ENCODE assay signal across 1 cellular context in the genomic region with DNA sequence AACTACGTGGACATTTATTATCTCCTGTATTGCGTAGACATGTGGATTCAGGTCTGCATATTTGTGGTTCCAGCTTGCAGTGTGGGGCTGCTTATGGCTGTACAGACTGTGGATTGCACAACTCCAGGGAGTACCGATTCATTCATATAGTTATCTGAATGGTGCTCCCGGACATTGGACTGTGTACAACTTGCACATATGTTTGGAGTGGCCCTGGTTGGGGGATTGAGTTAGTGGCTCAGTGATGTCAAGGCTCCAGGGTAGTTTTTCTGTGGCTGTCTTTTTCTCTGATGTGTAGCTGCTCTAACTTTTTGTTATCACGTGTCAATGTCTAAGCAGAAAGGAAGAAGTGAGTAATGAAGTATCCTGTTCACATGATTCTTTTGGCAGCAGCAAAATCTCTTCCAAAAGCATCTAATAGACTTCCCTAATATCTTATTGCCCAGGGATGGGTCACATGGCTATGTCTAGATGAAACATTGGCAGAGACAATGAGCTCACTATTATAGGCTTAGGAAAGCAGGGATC.
TF ChIP-seq lines count a peak whose summit lies in the region.

No MANE protein-coding gene starts in this region.

TF ChIP-seq in HepG2, 621 proteins besides CTCF, POLR2A, EP300 and RAD21 (continued from another document and continues in another):
- TF ChIP-seq ZBTB4 (CRISPR knock-in tag; IDR thresholded peaks at IDR 0.05; ENCODE audit: borderline replicate concordance) (no peak), CEBPB (IDR thresholded peaks at IDR 0.05; ENCODE audit: borderline replicate concordance, low read depth, low read length) (peak; percentile 99), CREM (IDR thresholded peaks at IDR 0.05) (peak; percentile 75; the same call in 1 of the 2 replicates), CREM (CRISPR knock-in tag; IDR thresholded peaks at IDR 0.05) (no peak), TCF7L2 (IDR thresholded peaks at IDR 0.05; ENCODE audit: low read depth, low read length) (no peak), NRL (CRISPR knock-in tag; IDR thresholded peaks at IDR 0.05; ENCODE audit: borderline replicate concordance) (no peak), EHMT2 (IDR thresholded peaks at IDR 0.05; ENCODE audit: borderline replicate concordance, low read depth, low read length) (no peak; the same call in 1 of the 2 replicates), RELA (CRISPR knock-in tag; IDR thresholded peaks at IDR 0.05) (no peak), ZHX2 (IDR thresholded peaks at IDR 0.05; ENCODE audit: low read depth) (0 out of 2 replicates have a peak, but pooled peaks have one; percentile 50), ZHX2 (CRISPR knock-in tag; IDR thresholded peaks at IDR 0.05; ENCODE audit: borderline replicate concordance) (no peak), XRCC5 (optimal IDR thresholded peaks at IDR 0.05; ENCODE audit: low read length) (peak; percentile 66), ZNF768 (CRISPR knock-in tag; IDR thresholded peaks at IDR 0.05) (no peak), YEATS4 (CRISPR knock-in tag; IDR thresholded peaks at IDR 0.05; ENCODE audit: borderline replicate concordance) (peak; percentile 55; the same call in 1 of the 2 replicates), NFYB (CRISPR knock-in tag; IDR thresholded peaks at IDR 0.05) (peak; percentile 23; the same call in 1 of the 2 replicates), TFE3 (CRISPR knock-in tag; IDR thresholded peaks at IDR 0.05) (peak; percentile 39; the same call in 1 of the 2 replicates), ZNF546 (CRISPR knock-in tag; conservative IDR thresholded peaks at IDR 0.05) (no peak), FOSL2 (CRISPR knock-in tag; IDR thresholded peaks at IDR 0.05) (peak; percentile 81), TRIM24 (CRISPR knock-in tag; IDR thresholded peaks at IDR 0.05) (0 out of 2 replicates have a peak, but pooled peaks have one; percentile 37), CEBPZ (IDR thresholded peaks at IDR 0.05; ENCODE audit: low read length) (no peak), ZBTB21 (CRISPR knock-in tag; IDR thresholded peaks at IDR 0.05) (0 out of 2 replicates have a peak, but pooled peaks have one; percentile 12), ARHGAP35 (CRISPR knock-in tag; IDR thresholded peaks at IDR 0.05; ENCODE audit: borderline replicate concordance) (no peak), FOXA1 (IDR thresholded peaks at IDR 0.05) (no peak), FOXA1 (CRISPR knock-in tag; IDR thresholded peaks at IDR 0.05) (peak; percentile 69; the same call in 1 of the 2 replicates), ZFP37 (CRISPR knock-in tag; IDR thresholded peaks at IDR 0.05; ENCODE audit: borderline replicate concordance) (no peak), HNF4A (CRISPR knock-in tag; IDR thresholded peaks at IDR 0.05) (peak; percentile 96), FOXO4 (CRISPR knock-in tag; conservative IDR thresholded peaks at IDR 0.05) (no peak), MBD4 (IDR thresholded peaks at IDR 0.05; ENCODE audit: borderline replicate concordance, low read length) (no peak)
- TF ChIP-seq, protein P1, sequence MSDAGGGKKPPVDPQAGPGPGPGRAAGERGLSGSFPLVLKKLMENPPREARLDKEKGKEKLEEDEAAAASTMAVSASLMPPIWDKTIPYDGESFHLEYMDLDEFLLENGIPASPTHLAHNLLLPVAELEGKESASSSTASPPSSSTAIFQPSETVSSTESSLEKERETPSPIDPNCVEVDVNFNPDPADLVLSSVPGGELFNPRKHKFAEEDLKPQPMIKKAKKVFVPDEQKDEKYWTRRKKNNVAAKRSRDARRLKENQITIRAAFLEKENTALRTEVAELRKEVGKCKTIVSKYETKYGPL (CRISPR knock-in tag; IDR thresholded peaks at IDR 0.05), result no peak
- TF ChIP-seq, protein P2, sequence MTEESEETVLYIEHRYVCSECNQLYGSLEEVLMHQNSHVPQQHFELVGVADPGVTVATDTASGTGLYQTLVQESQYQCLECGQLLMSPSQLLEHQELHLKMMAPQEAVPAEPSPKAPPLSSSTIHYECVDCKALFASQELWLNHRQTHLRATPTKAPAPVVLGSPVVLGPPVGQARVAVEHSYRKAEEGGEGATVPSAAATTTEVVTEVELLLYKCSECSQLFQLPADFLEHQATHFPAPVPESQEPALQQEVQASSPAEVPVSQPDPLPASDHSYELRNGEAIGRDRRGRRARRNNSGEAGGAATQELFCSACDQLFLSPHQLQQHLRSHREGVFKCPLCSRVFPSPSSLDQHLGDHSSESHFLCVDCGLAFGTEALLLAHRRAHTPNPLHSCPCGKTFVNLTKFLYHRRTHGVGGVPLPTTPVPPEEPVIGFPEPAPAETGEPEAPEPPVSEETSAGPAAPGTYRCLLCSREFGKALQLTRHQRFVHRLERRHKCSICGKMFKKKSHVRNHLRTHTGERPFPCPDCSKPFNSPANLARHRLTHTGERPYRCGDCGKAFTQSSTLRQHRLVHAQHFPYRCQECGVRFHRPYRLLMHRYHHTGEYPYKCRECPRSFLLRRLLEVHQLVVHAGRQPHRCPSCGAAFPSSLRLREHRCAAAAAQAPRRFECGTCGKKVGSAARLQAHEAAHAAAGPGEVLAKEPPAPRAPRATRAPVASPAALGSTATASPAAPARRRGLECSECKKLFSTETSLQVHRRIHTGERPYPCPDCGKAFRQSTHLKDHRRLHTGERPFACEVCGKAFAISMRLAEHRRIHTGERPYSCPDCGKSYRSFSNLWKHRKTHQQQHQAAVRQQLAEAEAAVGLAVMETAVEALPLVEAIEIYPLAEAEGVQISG (CRISPR knock-in tag; IDR thresholded peaks at IDR 0.05), result peak; percentile 52; the same call in 1 of the 2 replicates
